ENCODE assay signal across 20 cellular contexts in genomic region chr17:76033139-76033538, GRCh38. TPM values are rescaled to one million over a fixed set of nuclear protein-coding genes. Genes with fewer than 3 reads are reported as not detected.
A peak's percentile ranks its signal among the peaks of the same experiment; 100 is the strongest.
DNase-seq lines count a peak whose midpoint lies in the region; ATAC-seq and TF ChIP-seq lines count a peak whose summit lies in the region.
"Had no signal": no experiment of that assay in that cellular context is flagged by ENCODE, and none has a peak within 500 bp of the region (broad histone marks: within the 10 kb centered on the region; RNA-seq: fewer than 3 reads in every experiment).

No MANE protein-coding gene starts in this region.

- no peak overlapping the region for H3K4me3 Mint-ChIP-seq in nephron progenitor cell

- H3K4me1 Mint-ChIP-seq in nephron progenitor cell = peaks cover 51% of the 10 kb centered on the region

- H3K27me3 ChIP-seq in heart right ventricle (no peaks in the 10 kb centered on the region), vagina (no peaks in the 10 kb centered on the region), A673 (replicated peaks; ENCODE audit: insufficient read depth, low read depth, low read length, poor library complexity) (no peaks in the 10 kb centered on the region)

- DNase-seq in left ventricle myocardium superior = peak; percentile 4
- no peak for DNase-seq in heart right ventricle
- no peak for DNase-seq in nephron progenitor cell
- DNase-seq in stimulated activated CD4-positive, alpha-beta T cell treated with anti-CD3 and anti-CD28 coated beads, Interleukin-15, amount 100 ng/mL, for 24 hours = no peak
- no peak for DNase-seq in vagina (ENCODE audit: extremely low spot score in 2 of 2)
- DNase-seq in A673 (ENCODE audit: low spot score) = no peak
- DNase-seq: 8988T, AML-193, C1 segment of cervical spinal cord, Karpas-422, MV-4-11, NCI-H1105 treated with DMSO at 0.1 percent for 48 hours, NCI-H2171 had no signal

- peaks cover 3% of the 10 kb centered on the region for H3K36me3 Mint-ChIP-seq in nephron progenitor cell (ENCODE audit: low read depth)

- no peaks in the 10 kb centered on the region for H3K9me3 ChIP-seq in heart right ventricle
- H3K9me3 ChIP-seq in vagina = no peaks in the 10 kb centered on the region
- no peaks in the 10 kb centered on the region for H3K9me3 ChIP-seq in A673 (ENCODE audit: low read depth, low read length, poor library complexity, severe bottlenecking)

- ATAC-seq in left ventricle myocardium superior = no peak
- ATAC-seq in heart right ventricle = no peak
- ATAC-seq: HCT116, Panc1 had no signal

- POLR2A ChIA-PET in A673 (lab: Charles Lee; ENCODE audit: low non-redundant PET) = no interaction called here

- CTCF ChIA-PET in A673 (lab: Charles Lee) = no interaction called here

- WGBS in heart right ventricle, 2 donors = 94 to 99% methylated on average over 6 of the region's 6 CpGs

- no peak for TF ChIP-seq POLR2A in vagina (IDR thresholded peaks at IDR 0.05)

- H3K4me1 ChIP-seq in heart right ventricle (peaks cover 0 to 17% (median 7%) of the 10 kb centered on the region in 9 donors), vagina (peaks cover 21% of the 10 kb centered on the region), A673 (ENCODE audit: insufficient read depth, low read length, poor library complexity, severe bottlenecking) (peaks cover 28% of the 10 kb centered on the region)

- H3K27ac ChIP-seq in heart right ventricle (no peak overlapping the region), vagina (no peak overlapping the region), A673 (ENCODE audit: low read depth, low read length, poor library complexity, severe bottlenecking) (no peak overlapping the region)

- H3K4me3 ChIP-seq in heart right ventricle = no peak overlapping the region
- no peak overlapping the region for H3K4me3 ChIP-seq in vagina
- no peak overlapping the region for H3K4me3 ChIP-seq in A673 (ENCODE audit: low read depth, low read length, poor library complexity, severe bottlenecking)

- peaks cover 6% of the 10 kb centered on the region for H3K9me3 Mint-ChIP-seq in nephron progenitor cell

- H3K36me3 ChIP-seq in heart right ventricle (peaks cover 0 to 9% (median 0%) of the 10 kb centered on the region in 9 donors), vagina (no peaks in the 10 kb centered on the region), A673 (ENCODE audit: insufficient read depth, low read length, poor library complexity, severe bottlenecking) (no peaks in the 10 kb centered on the region)

- no TSS peak for BruUV-seq in A673 (replicated peaks; lab: Mats Ljungman, UMichigan)

- intact Hi-C loops in left ventricle myocardium superior (cut with micrococcal nuclease) (no loop called here), heart right ventricle (cut with DNase I) (no loop called here), vagina (cut with DNase I) (no loop called here), A673 (cut with micrococcal nuclease; ENCODE audit: unreplicated experiment) (no loop called here)

- peak overlapping the region; percentile 10 for H3K27ac Mint-ChIP-seq in nephron progenitor cell

- H3K27me3 Mint-ChIP-seq in nephron progenitor cell (ENCODE audit: low read depth, poor library complexity) = peaks cover 12% of the 10 kb centered on the region

- no peak for TF ChIP-seq CTCF in heart right ventricle (IDR thresholded peaks at IDR 0.05)
- TF ChIP-seq CTCF in nephron progenitor cell (IDR thresholded peaks at IDR 0.05) = no peak
- TF ChIP-seq CTCF in vagina (IDR thresholded peaks at IDR 0.05) = no peak
- no peak for TF ChIP-seq CTCF in A673 (conservative IDR thresholded peaks at IDR 0.05; ENCODE audit: low read depth, low read length)

RNA-seq across cellular contexts. Expression of gene EVPL, which starts 6.0 kb away (rescaled TPM):
- total RNA-seq in left ventricle myocardium superior (0.07 TPM), heart right ventricle (under 1 TPM in 4 of 10 donors, not detected in 6; 0.04 to 0.31 (median 0.05) TPM), vagina (115 TPM), A673 (2021) (0.15 and 0.21 TPM in 2 replicates)
- under 1 TPM; 0.04 to 0.07 TPM for polyA plus RNA-seq in heart right ventricle
- total RNA-seq: HT1080, M059J had no signal
- polyA plus RNA-seq: AG04450 had no signal

RNA-seq across cellular contexts. Expression of gene CDK3, which starts 32.5 kb away (rescaled TPM):
- total RNA-seq in left ventricle myocardium superior = 2.6 TPM
- total RNA-seq in heart right ventricle = 1 to 10 TPM in 7 of 10 donors, under 1 TPM in 3; 0.52 to 2.2 (median 1.3) TPM
- 10 to 100 TPM in 1 of 2 donors, 1 to 10 TPM in 1; 2.4 to 11.3 TPM for polyA plus RNA-seq in heart right ventricle
- total RNA-seq in vagina = 3.2 TPM
- 8.5 and 10.0 TPM in 2 replicates for total RNA-seq in A673 (2021)

RNA-seq across cellular contexts. Expression of gene SRP68, which starts 39.2 kb away (rescaled TPM):
- total RNA-seq in left ventricle myocardium superior = 66.1 TPM
- 10 to 100 TPM; 53.6 to 69.7 (median 63.1) TPM for total RNA-seq in heart right ventricle
- 10 to 100 TPM; 26.2 to 62.1 TPM for polyA plus RNA-seq in heart right ventricle
- 52.8 TPM for total RNA-seq in vagina
- 96.4 and 101 TPM in 2 replicates for total RNA-seq in A673 (2021)

RNA-seq across cellular contexts. Expression of gene GALR2, which starts 41.4 kb away (rescaled TPM):
- total RNA-seq in left ventricle myocardium superior = not detected
- total RNA-seq in heart right ventricle = not detected
- under 1 TPM in 1 of 2 donors, not detected in 1; 0.10 TPM for polyA plus RNA-seq in heart right ventricle
- not detected for total RNA-seq in vagina
- total RNA-seq in A673 (2021) = not detected in 2 replicates
- total RNA-seq: Daoy had no signal
- polyA plus RNA-seq: AG04450 had no signal

RNA-seq across cellular contexts. Expression of gene ZACN, which starts 45.8 kb away (rescaled TPM):
- total RNA-seq in left ventricle myocardium superior (not detected), heart right ventricle (not detected), vagina (not detected), A673 (2021) (not detected in 2 replicates)
- polyA plus RNA-seq in heart right ventricle = 1 to 10 TPM; 1.1 to 1.6 TPM
- total RNA-seq: Daoy had no signal
- polyA plus RNA-seq: AG04450, H1 had no signal

Comparison
In these comparisons a context has a peak if more than half of its experiments do, and no peak if none do; other contexts are left out.
1. RNA of gene EVPL, which starts 6.0 kb away (total RNA-seq): 115 TPM in vagina (single experiment); 0.15 to 0.21 TPM in A673, 0.07 TPM in left ventricle myocardium superior (single experiment) and 0.04 to 0.31 TPM in heart right ventricle; every median in the first group is over 10 times any median in the second.